In the genomic region with DNA sequence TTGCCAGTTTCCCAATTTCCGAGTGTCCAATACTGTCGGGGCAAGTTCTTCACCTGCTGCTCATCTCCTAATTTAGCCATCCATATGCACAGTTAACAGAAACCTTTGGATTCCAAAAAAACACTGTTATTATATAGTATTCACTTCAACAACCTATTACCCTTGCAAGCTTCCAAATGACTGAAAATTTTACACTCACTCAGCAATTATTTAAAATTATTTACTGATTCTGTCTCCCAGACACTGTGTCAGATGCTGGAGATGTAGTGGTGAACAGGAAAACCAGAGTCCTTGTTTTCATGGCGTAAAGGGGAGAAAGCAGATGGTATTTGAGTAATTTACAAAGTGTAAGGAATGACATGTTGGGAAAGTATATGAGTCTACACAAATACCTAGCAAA, we compare ENCODE assay signal across 9 cellular contexts.
"Had no signal": no experiment of that assay in that cellular context is flagged by ENCODE, and none has a peak within 500 bp of the region (broad histone marks: within the 10 kb centered on the region; RNA-seq: fewer than 3 reads in every experiment).

No MANE protein-coding gene starts in this region.

- H3K27ac ChIP-seq: GM23248, HL-60 had no signal

- H3K9me3 ChIP-seq: HAP-1 had no signal

- H3K4me3 Mint-ChIP-seq: HFFc6 had no signal

- H3K9ac ChIP-seq: GM23248 had no signal

- DNase-seq: GM23248, GOT3, H7, HFFc6, IMR-90, KBM-7 had no signal

- ATAC-seq: HCT116 had no signal

- H3K36me3 ChIP-seq: HAP-1 had no signal

- H3K9me3 Mint-ChIP-seq: HFFc6 had no signal

- H3K4me3 ChIP-seq: GM23248, HAP-1 had no signal

- H3K27ac Mint-ChIP-seq: HFFc6 had no signal

- H2AFZ ChIP-seq: GM23248 had no signal
